In genomic region chr17:4806770-4807533, GRCh38 we compare ENCODE assay signal across 8 cellular contexts. TPM values are rescaled to one million over a fixed set of nuclear protein-coding genes. Genes with fewer than 3 reads are reported as not detected.
DNase-seq lines count a peak whose midpoint lies in the region; ATAC-seq, FAIRE-seq and TF ChIP-seq lines count a peak whose summit lies in the region.

PLD2 (plus strand) TSS chr17:4807152; CDS start chr17:4807773, 621 bp downstream.

- intact Hi-C loops in HepG2 (cut with micrococcal nuclease; ENCODE audit: unreplicated experiment), result no loop called here

- H3K27ac ChIP-seq in HepG2 (ENCODE audit: extremely low read length, insufficient read depth, low read length), result peak within 1 kb of the TSS; percentile 49

- no peak; the same call in 1 of the 2 replicates for TF ChIP-seq CTCF in HepG2 (CRISPR knock-in tag; IDR thresholded peaks at IDR 0.05)

- POLR2A ChIA-PET in HepG2 (lab: Yijun Ruan, JAX), result interaction anchor here (0.6 to 2.5 kb wide), 18 partner anchors 11 to 103 kb away, joined by 3 to 26 read pairs (median 6); partner anchors contain the start of genes ARRB2, GLTPD2, PELP1 and PSMB6

- H3K9ac ChIP-seq in HepG2 (ENCODE audit: insufficient read depth, low read depth, low read length), result peak within 1 kb of the TSS; percentile 84

- in situ Hi-C loops in ACHN (cut with HindIII; ENCODE audit: low pct_ligation_motif_present, low pct_unique_long_range_greater_than_20kb, low sequenced_read_pairs) (no loop called here), HepG2 (cut with HindIII; ENCODE audit: extremely low pct_ligation_motif_present, low pct_unique_long_range_greater_than_20kb) (loop anchor here (5.0 kb wide), 1 partner anchor 75 kb away; no protein-coding TSS in a partner anchor)

- peaks cover 29% of the 10 kb centered on the region for H3K4me1 ChIP-seq in HepG2 (ENCODE audit: insufficient read depth, low read length)

- no TSS peak for BruUV-seq in HepG2 (replicated peaks; lab: Mats Ljungman, UMichigan)

- H3K79me2 ChIP-seq in HepG2 (ENCODE audit: insufficient read depth, low read length), result peaks cover 3% of the 10 kb centered on the region

- no peaks in the 10 kb centered on the region for H3K27me3 ChIP-seq in HepG2 (ENCODE audit: control insufficient read depth in 1 of 2, insufficient read depth in 2 of 2, low read length in 2 of 2)

- peak; percentile 88 for DNase-seq in ACHN
- DNase-seq in NCI-H526 (lab: John Stamatoyannopoulos, UW), result peak; percentile 17 to 85
- DNase-seq in activated CD4-positive, alpha-beta T cell treated with anti-CD3 and anti-CD28 coated beads, Interleukin-2, amount 50 U/mL, for 24 hours (ENCODE audit: low read depth in 1 of 2, low spot score in 1 of 2), result peak; percentile 55 to 79
- DNase-seq in dermis blood vessel endothelial cell, result peak; percentile 82
- peak; percentile 69 for DNase-seq in HepG2 (ENCODE audit: low spot score)
- peak; percentile 74 for DNase-seq in stimulated activated CD4-positive, alpha-beta T cell treated with anti-CD3 and anti-CD28 coated beads, Interleukin-2, amount 100 ng/mL, for 4 hours (ENCODE audit: low read depth)

- FAIRE-seq in HepG2 (lab: Jason Lieb, UNC), result no peak

- H4K20me1 ChIP-seq in HepG2 (ENCODE audit: insufficient read depth, low read length), result no peaks in the 10 kb centered on the region

- no CpG with 5 or more reads among the region's 103 CpGs for WGBS in HepG2 (ENCODE audit: low lambda C conversion rate)

- TF ChIP-seq RAD21 in HepG2 (CRISPR knock-in tag; IDR thresholded peaks at IDR 0.05), result peak; percentile 55; the same call in 1 of the 2 replicates

- no peaks in the 10 kb centered on the region for H3K9me3 ChIP-seq in HepG2 (ENCODE audit: low read length)

- peaks cover 4 to 6% of the 10 kb centered on the region in 2 experiments; a peak in 2 of 5 replicates for H3K36me3 ChIP-seq in HepG2 (replicated peaks in 1 of 2; ENCODE audit: control insufficient read depth in 1 of 2, insufficient read depth in 2 of 2, low read length in 2 of 2)

- TF ChIP-seq EP300 in HepG2 (IDR thresholded peaks at IDR 0.05; ENCODE audit: low read depth in 2 of 2, low read length in 2 of 2), result no peak
- no peak for TF ChIP-seq EP300 in HepG2 (CRISPR knock-in tag; IDR thresholded peaks at IDR 0.05; ENCODE audit: borderline replicate concordance)

- TF ChIP-seq POLR2A in GM18526 (IDR thresholded peaks at IDR 0.05; ENCODE audit: extremely low read depth, insufficient read length) (peak; percentile 63), HepG2 (IDR thresholded peaks at IDR 0.05; ENCODE audit: insufficient read depth in 1 of 2, low read depth in 2 of 2, low read length in 2 of 2) (peak; percentile 74 to 81)

- peak; percentile 89 for ATAC-seq in HG03095 (IDR thresholded peaks at IDR 0.05; ENCODE audit: unreplicated experiment)
- peak; percentile 97 for ATAC-seq in HepG2

- H2AFZ ChIP-seq in HepG2 (ENCODE audit: low read length), result peak within 1 kb of the TSS; percentile 83

- H3K4me2 ChIP-seq in HepG2 (ENCODE audit: low read depth, low read length), result peak within 1 kb of the TSS; percentile 88

- peak within 1 kb of the TSS; percentile 80 to 96 (median 92) for H3K4me3 ChIP-seq in HepG2 (replicated peaks in 1 of 3; ENCODE audit: insufficient read depth in 1 of 3, low read depth in 2 of 3, low read length in 3 of 3)

- CTCF ChIA-PET in HepG2 (lab: Yijun Ruan, JAX; ENCODE audit: low intra/inter-chr PET ratio, low total read pairs), result interaction anchor here (1.4 kb wide), 1 partner anchor 76 kb away, joined by 4 read pairs; the partner anchor contains the start of gene MED11

TF ChIP-seq in HepG2, 621 proteins besides CTCF, POLR2A, EP300 and RAD21 (continues in another document):
- TF ChIP-seq SALL2 (CRISPR knock-in tag; IDR thresholded peaks at IDR 0.05) (no peak; the same call in 1 of the 2 replicates), SMARCE1 (IDR thresholded peaks at IDR 0.05; ENCODE audit: borderline replicate concordance) (no peak), YEATS4 (CRISPR knock-in tag; IDR thresholded peaks at IDR 0.05; ENCODE audit: borderline replicate concordance) (peak; percentile 58; the same call in 1 of the 2 replicates), HOXA7 (CRISPR knock-in tag; IDR thresholded peaks at IDR 0.05) (no peak), CHD2 (IDR thresholded peaks at IDR 0.05; ENCODE audit: low read depth, low read length) (peak; percentile 86), FOXO1 (CRISPR knock-in tag; IDR thresholded peaks at IDR 0.05) (no peak), CHCHD3 (CRISPR knock-in tag; IDR thresholded peaks at IDR 0.05) (no peak), RBM39 (IDR thresholded peaks at IDR 0.05; ENCODE audit: low read depth, low read length, poor library complexity, severe bottlenecking) (peak; percentile 40), HNRNPLL (IDR thresholded peaks at IDR 0.05; ENCODE audit: low read depth, low read length, poor library complexity, severe bottlenecking) (peak; percentile 26), ZNF616 (CRISPR knock-in tag; IDR thresholded peaks at IDR 0.05; ENCODE audit: low read depth) (no peak), NRL (CRISPR knock-in tag; IDR thresholded peaks at IDR 0.05; ENCODE audit: borderline replicate concordance) (no peak), REL (CRISPR knock-in tag; conservative IDR thresholded peaks at IDR 0.05) (no peak), RFX3 (CRISPR knock-in tag; IDR thresholded peaks at IDR 0.05) (no peak), SPEN (CRISPR knock-in tag; IDR thresholded peaks at IDR 0.05; ENCODE audit: low read depth) (peak; percentile 40; the same call in 1 of the 2 replicates), ARID2 (CRISPR knock-in tag; IDR thresholded peaks at IDR 0.05; ENCODE audit: borderline replicate concordance) (no peak)
- TF ChIP-seq, protein P1, sequence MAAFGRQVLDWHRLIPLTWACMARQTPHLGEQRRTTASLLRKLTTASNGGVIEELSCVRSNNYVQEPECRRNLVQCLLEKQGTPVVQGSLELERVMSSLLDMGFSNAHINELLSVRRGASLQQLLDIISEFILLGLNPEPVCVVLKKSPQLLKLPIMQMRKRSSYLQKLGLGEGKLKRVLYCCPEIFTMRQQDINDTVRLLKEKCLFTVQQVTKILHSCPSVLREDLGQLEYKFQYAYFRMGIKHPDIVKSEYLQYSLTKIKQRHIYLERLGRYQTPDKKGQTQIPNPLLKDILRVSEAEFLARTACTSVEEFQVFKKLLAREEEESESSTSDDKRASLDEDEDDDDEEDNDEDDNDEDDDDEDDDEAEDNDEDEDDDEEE (CRISPR knock-in tag; IDR thresholded peaks at IDR 0.05), result 0 out of 2 replicates have a peak, but pooled peaks have one; percentile 63
- TF ChIP-seq, protein P2, sequence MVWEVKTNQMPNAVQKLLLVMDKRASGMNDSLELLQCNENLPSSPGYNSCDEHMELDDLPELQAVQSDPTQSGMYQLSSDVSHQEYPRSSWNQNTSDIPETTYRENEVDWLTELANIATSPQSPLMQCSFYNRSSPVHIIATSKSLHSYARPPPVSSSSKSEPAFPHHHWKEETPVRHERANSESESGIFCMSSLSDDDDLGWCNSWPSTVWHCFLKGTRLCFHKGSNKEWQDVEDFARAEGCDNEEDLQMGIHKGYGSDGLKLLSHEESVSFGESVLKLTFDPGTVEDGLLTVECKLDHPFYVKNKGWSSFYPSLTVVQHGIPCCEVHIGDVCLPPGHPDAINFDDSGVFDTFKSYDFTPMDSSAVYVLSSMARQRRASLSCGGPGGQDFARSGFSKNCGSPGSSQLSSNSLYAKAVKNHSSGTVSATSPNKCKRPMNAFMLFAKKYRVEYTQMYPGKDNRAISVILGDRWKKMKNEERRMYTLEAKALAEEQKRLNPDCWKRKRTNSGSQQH (CRISPR knock-in tag; IDR thresholded peaks at IDR 0.05; ENCODE audit: low read depth), result peak; percentile 65; the same call in 1 of the 2 replicates
- TF ChIP-seq, protein P3, sequence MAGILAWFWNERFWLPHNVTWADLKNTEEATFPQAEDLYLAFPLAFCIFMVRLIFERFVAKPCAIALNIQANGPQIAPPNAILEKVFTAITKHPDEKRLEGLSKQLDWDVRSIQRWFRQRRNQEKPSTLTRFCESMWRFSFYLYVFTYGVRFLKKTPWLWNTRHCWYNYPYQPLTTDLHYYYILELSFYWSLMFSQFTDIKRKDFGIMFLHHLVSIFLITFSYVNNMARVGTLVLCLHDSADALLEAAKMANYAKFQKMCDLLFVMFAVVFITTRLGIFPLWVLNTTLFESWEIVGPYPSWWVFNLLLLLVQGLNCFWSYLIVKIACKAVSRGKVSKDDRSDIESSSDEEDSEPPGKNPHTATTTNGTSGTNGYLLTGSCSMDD (CRISPR knock-in tag; IDR thresholded peaks at IDR 0.05), result no peak

RNA-seq across cellular contexts. Expression of gene PLD2, which starts in this region (rescaled TPM):
- 35.1 and 47.2 TPM in 2 replicates for total RNA-seq in dermis blood vessel endothelial cell
- 7.8 and 13.4 TPM in 2 replicates for total RNA-seq in HepG2 (2016; rRNA removed; fragmentation: Illumina TruSeq; extraction: Trizol)
- total RNA-seq in HepG2 (2016; cell fraction: cytosol; rRNA removed; fragmentation: Illumina TruSeq; extraction: Trizol; ENCODE audit: low read depth), result 1.5 and 3.3 TPM in 2 replicates
- 6.9 and 12.9 TPM in 2 replicates for total RNA-seq in HepG2 (2016; cell fraction: insoluble cytoplasmic fraction; rRNA removed; fragmentation: Illumina TruSeq; extraction: Trizol)
- total RNA-seq in HepG2 (2016; cell fraction: membrane; rRNA removed; fragmentation: Illumina TruSeq; extraction: Trizol), result 4.0 and 5.4 TPM in 2 replicates
- total RNA-seq in HepG2 (2016; cell fraction: nucleus; rRNA removed; fragmentation: Illumina TruSeq; extraction: Trizol), result 12.4 and 12.8 TPM in 2 replicates
- polyA plus RNA-seq in HepG2 (2011; rRNA removed), result 29.7 and 45.8 TPM in 2 replicates
- 16.4 and 17.6 TPM in 2 replicates for polyA plus RNA-seq in HepG2 (2011; cell fraction: cytosol; rRNA removed)
- polyA plus RNA-seq in HepG2 (2011; cell fraction: nucleus; rRNA removed), result 157 and 165 TPM in 2 replicates
- polyA plus RNA-seq in HepG2 (2012), result 22.6 and 24.2 TPM in 2 replicates
- polyA plus RNA-seq in HepG2 (2016; cell fraction: cytosol; fragmentation: Illumina TruSeq; extraction: Trizol; ENCODE audit: low read depth), result 1.2 and 1.5 TPM in 2 replicates
- polyA plus RNA-seq in HepG2 (2016; cell fraction: insoluble cytoplasmic fraction; fragmentation: Illumina TruSeq; extraction: Trizol; ENCODE audit: low read depth), result 7.8 and 12.9 TPM in 2 replicates
- polyA plus RNA-seq in HepG2 (2016; cell fraction: membrane; fragmentation: Illumina TruSeq; extraction: Trizol; ENCODE audit: low read depth), result 2.9 and 4.3 TPM in 2 replicates
- polyA plus RNA-seq in HepG2 (2016; cell fraction: nucleus; fragmentation: Illumina TruSeq; extraction: Trizol; ENCODE audit: insufficient read depth, low read depth), result 38.3 and 45.9 TPM in 2 replicates
- polyA minus RNA-seq in HepG2 (2011; rRNA and poly(A)+ RNA removed; ENCODE audit: low replicate concordance), result 20.6 and 62.4 TPM in 2 replicates
- polyA minus RNA-seq in HepG2 (2011; cell fraction: cytosol; rRNA and poly(A)+ RNA removed), result 14.3 and 14.5 TPM in 2 replicates
- 23.3 and 33.3 TPM in 2 replicates for polyA minus RNA-seq in HepG2 (2011; cell fraction: nucleus; rRNA and poly(A)+ RNA removed)

Comparison
In these comparisons a context has a peak if more than half of its experiments do, and no peak if none do; other contexts are left out.
1. Peak in every context shown above with its lines: DNase-seq, ATAC-seq, H3K4me3 ChIP-seq and H3K27ac ChIP-seq.